Comparison of ENCODE assay signal across 27 cellular contexts in genomic region chr15:66163553-66163952, GRCh38.
"Had no signal": no experiment of that assay in that cellular context is flagged by ENCODE, and none has a peak within 500 bp of the region (broad histone marks: within the 10 kb centered on the region; RNA-seq: fewer than 3 reads in every experiment).

No MANE protein-coding gene starts in this region.

- H3K4me3 Mint-ChIP-seq: activated CD8-positive, alpha-beta T cell treated with anti-CD3 and anti-CD28 coated beads for 36 hours; activated naive CD8-positive, alpha-beta T cell treated with anti-CD3 and anti-CD28 coated beads for 36 hours; activated T-helper 17 cell treated with anti-CD3 and anti-CD28 coated beads, Interleukin-2, amount 50 U/mL, for 72 hours; dendritic cell treated with granulocyte-macrophage colony-stimulating factor and Interleukin-4, amounts not matched to agents 40 ng/mL and 50 ng/mL, for 4 days; memory B cell; naive B cell; neural crest cell; stimulated activated naive CD8-positive, alpha-beta T cell treated with anti-CD3 and anti-CD28 coated beads, Interleukin-15, amount 100 ng/mL, for 72 hours; WTC11 had no signal

- H3K36me3 ChIP-seq: cardiac muscle cell, gastrocnemius medialis, heart left ventricle, right lobe of liver, suprapubic skin, transverse colon, uterus had no signal

- H3K36me3 Mint-ChIP-seq: activated naive CD8-positive, alpha-beta T cell treated with anti-CD3 and anti-CD28 coated beads for 36 hours; memory B cell; naive B cell; WTC11 had no signal

- H3K9me3 Mint-ChIP-seq: activated CD8-positive, alpha-beta T cell treated with anti-CD3 and anti-CD28 coated beads for 36 hours; activated naive CD8-positive, alpha-beta T cell treated with anti-CD3 and anti-CD28 coated beads for 36 hours; activated T-helper 17 cell treated with anti-CD3 and anti-CD28 coated beads, Interleukin-2, amount 50 U/mL, for 72 hours; dendritic cell treated with granulocyte-macrophage colony-stimulating factor and Interleukin-4, amounts not matched to agents 40 ng/mL and 50 ng/mL, for 4 days; memory B cell; neural crest cell; stimulated activated naive CD8-positive, alpha-beta T cell treated with anti-CD3 and anti-CD28 coated beads, Interleukin-15, amount 100 ng/mL, for 72 hours had no signal

- H3K27ac ChIP-seq: cardiac muscle cell, gastrocnemius medialis, heart left ventricle, psoas muscle, right lobe of liver, suprapubic skin, transverse colon, uterus had no signal

- DNase-seq: activated CD4-positive, alpha-beta T cell treated with anti-CD3 and anti-CD28 coated beads for 48 hours; activated CD8-positive, alpha-beta T cell treated with anti-CD3 and anti-CD28 coated beads for 36 hours; activated naive CD4-positive, alpha-beta T cell; activated naive CD8-positive, alpha-beta T cell treated with anti-CD3 and anti-CD28 coated beads for 36 hours; activated T-cell treated with anti-CD3 and anti-CD28 coated beads, Interleukin-2, amount 50 U/mL, for 1 hour; amygdala; effector CD8-positive, alpha-beta T cell; gastrocnemius medialis; kidney glomerular epithelial cell; naive B cell; psoas muscle; right lobe of liver; small intestine; stimulated activated CD4-positive, alpha-beta T cell treated with anti-CD3 and anti-CD28 coated beads, Interleukin-15, amount 100 ng/mL, for 24 hours; stimulated activated CD4-positive, alpha-beta T cell treated with anti-CD3 and anti-CD28 coated beads, Interleukin-4, amount 100 ng/mL, for 1 hour; stimulated activated naive CD8-positive, alpha-beta T cell treated with anti-CD3 and anti-CD28 coated beads, Interleukin-15, amount 100 ng/mL, for 72 hours; transverse colon; uterus had no signal

- H3K27me3 ChIP-seq: cardiac muscle cell, gastrocnemius medialis, right lobe of liver, suprapubic skin, transverse colon, uterus had no signal

- H3K27me3 Mint-ChIP-seq: activated CD8-positive, alpha-beta T cell treated with anti-CD3 and anti-CD28 coated beads for 36 hours; activated naive CD8-positive, alpha-beta T cell treated with anti-CD3 and anti-CD28 coated beads for 36 hours; dendritic cell treated with granulocyte-macrophage colony-stimulating factor and Interleukin-4, amounts not matched to agents 40 ng/mL and 50 ng/mL, for 4 days; stimulated activated naive CD8-positive, alpha-beta T cell treated with anti-CD3 and anti-CD28 coated beads, Interleukin-15, amount 100 ng/mL, for 72 hours had no signal

- H3K4me1 Mint-ChIP-seq: activated naive CD8-positive, alpha-beta T cell treated with anti-CD3 and anti-CD28 coated beads for 36 hours; activated T-helper 17 cell treated with anti-CD3 and anti-CD28 coated beads, Interleukin-2, amount 50 U/mL, for 72 hours; memory B cell; naive B cell; stimulated activated naive CD8-positive, alpha-beta T cell treated with anti-CD3 and anti-CD28 coated beads, Interleukin-15, amount 100 ng/mL, for 72 hours had no signal

- H3K27ac Mint-ChIP-seq: activated CD8-positive, alpha-beta T cell treated with anti-CD3 and anti-CD28 coated beads for 36 hours; activated naive CD8-positive, alpha-beta T cell treated with anti-CD3 and anti-CD28 coated beads for 36 hours; activated T-helper 17 cell treated with anti-CD3 and anti-CD28 coated beads, Interleukin-2, amount 50 U/mL, for 72 hours; dendritic cell treated with granulocyte-macrophage colony-stimulating factor and Interleukin-4, amounts not matched to agents 40 ng/mL and 50 ng/mL, for 4 days; memory B cell; naive B cell; WTC11 had no signal

- ATAC-seq: activated CD8-positive, alpha-beta T cell treated with anti-CD3 and anti-CD28 coated beads for 36 hours; activated T-helper 17 cell treated with anti-CD3 and anti-CD28 coated beads, Interleukin-2, amount 50 U/mL, for 72 hours; esophagus mucosa; gastrocnemius medialis; heart left ventricle; right lobe of liver; stimulated activated naive CD8-positive, alpha-beta T cell treated with anti-CD3 and anti-CD28 coated beads, Interleukin-15, amount 100 ng/mL, for 72 hours; WTC11 had no signal

- H3K4me1 ChIP-seq: gastrocnemius medialis, heart left ventricle, psoas muscle, right lobe of liver, suprapubic skin, transverse colon, uterus had no signal

- H3K9me3 ChIP-seq: gastrocnemius medialis, heart left ventricle, psoas muscle, right lobe of liver, suprapubic skin, transverse colon, uterus had no signal

- H3K4me3 ChIP-seq: cardiac muscle cell, gastrocnemius medialis, heart left ventricle, psoas muscle, right lobe of liver, suprapubic skin, transverse colon, uterus had no signal
